In genomic region chr1:156383023-156383422, GRCh38 we compare ENCODE assay signal across 8 cellular contexts.
DNase-seq lines count a peak whose midpoint lies in the region; ATAC-seq and TF ChIP-seq lines count a peak whose summit lies in the region.

No MANE protein-coding gene starts in this region.

- ATAC-seq in GM21360 (IDR thresholded peaks at IDR 0.05; ENCODE audit: unreplicated experiment) = no peak

- H3K4me3 ChIP-seq in astrocyte of the cerebellum (ENCODE audit: low read depth, low read length) = no peak overlapping the region

- in situ Hi-C loops in astrocyte of the cerebellum (cut with HindIII; ENCODE audit: low sequenced_read_pairs) = no loop called here

- peak; percentile 89 for TF ChIP-seq CTCF in AG09319 (IDR thresholded peaks at IDR 0.05; ENCODE audit: low read depth, low read length)
- peak; percentile 91 for TF ChIP-seq CTCF in astrocyte of the cerebellum (IDR thresholded peaks at IDR 0.05; ENCODE audit: low read depth, low read length, missing control alignments)

- no peak for DNase-seq in AG09319 (ENCODE audit: extremely low read depth, low read depth)
- DNase-seq in GM19240 (ENCODE audit: insufficient read length, low spot score) = peak; percentile 92
- peak; percentile 36 for DNase-seq in NCI-H146 treated with DMSO at 0.1 percent for 48 hours (lab: John Stamatoyannopoulos, UW; ENCODE audit: unreplicated experiment)
- peak; percentile 16 for DNase-seq in T-helper 22 cell (ENCODE audit: low read depth)
- peak; percentile 18 for DNase-seq in astrocyte of the cerebellum (ENCODE audit: low read depth)
- peak in 43 of 51 donors; percentile 20 to 84 (median 60) for DNase-seq in hypothalamus (lab: John Stamatoyannopoulos, UW)
- peak; percentile 44 to 50 (median 50) for DNase-seq in stimulated activated CD4-positive, alpha-beta T cell treated with anti-CD3 and anti-CD28 coated beads, Interleukin-12 subunit alpha, Interleukin-12 subunit beta, amount 100 ng/mL, for 48 hours (ENCODE audit: low read depth in 2 of 3, low spot score in 1 of 3)
